Comparison of ENCODE assay signal across 1 cellular context in the genomic region with DNA sequence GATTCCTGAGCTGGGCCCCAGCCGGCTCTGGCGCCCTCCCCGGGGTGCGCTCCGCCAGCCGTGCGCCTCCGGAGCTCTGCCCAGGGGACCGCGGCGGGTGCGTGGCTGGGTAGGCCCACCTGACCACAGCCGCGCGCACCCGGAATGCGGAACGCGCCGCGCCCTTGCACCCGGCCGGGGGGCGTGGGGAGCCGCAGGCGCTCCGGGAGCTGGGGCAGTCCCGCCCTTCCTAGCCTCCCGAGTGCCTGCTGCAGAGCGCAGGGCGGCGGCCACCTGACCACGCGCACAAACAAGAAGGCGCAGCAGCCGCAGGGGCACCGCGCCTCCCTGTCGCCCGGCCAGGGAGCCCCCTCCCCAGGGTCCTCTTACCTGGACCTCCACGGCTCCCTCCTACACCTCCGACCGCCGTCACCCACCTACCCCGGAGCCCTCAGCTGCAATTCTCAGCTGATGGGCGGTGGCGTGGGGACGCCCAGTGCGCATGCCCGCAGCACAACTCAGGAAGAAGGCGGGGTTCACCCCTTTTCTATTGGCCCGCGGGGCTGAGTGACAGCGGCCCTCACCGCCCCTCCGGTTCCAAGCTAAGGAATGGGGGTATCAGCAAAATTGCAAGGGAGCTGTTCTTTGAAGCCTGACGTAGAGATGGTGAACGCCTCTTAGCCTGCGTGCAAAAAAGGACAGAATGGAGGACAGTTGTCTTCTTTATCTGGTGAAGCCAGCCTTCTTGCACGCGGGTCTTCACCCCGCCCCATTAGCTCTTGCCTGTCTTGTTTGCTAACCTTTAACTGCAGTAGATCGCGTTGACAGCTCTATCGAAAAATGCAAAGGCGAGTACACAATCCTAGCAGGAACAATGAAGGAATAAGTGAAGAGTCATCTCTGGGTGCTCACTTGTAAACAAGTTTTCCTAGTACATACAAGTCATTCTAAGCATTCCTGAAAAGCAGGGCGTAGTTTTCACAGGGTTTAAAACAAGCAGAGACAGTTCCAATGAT.
TF ChIP-seq lines count a peak whose summit lies in the region.

A gene with protein sequence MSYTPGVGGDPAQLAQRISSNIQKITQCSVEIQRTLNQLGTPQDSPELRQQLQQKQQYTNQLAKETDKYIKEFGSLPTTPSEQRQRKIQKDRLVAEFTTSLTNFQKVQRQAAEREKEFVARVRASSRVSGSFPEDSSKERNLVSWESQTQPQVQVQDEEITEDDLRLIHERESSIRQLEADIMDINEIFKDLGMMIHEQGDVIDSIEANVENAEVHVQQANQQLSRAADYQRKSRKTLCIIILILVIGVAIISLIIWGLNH (minus strand): TSS at position 479 of the 995 bp plus-strand sequence. CDS start 9,586 bp downstream, outside the sequence.

TF ChIP-seq in K562, 482 proteins besides CTCF, POLR2A, EP300 and RAD21 (continued from another document and continues in another):
- TF ChIP-seq, protein P1, sequence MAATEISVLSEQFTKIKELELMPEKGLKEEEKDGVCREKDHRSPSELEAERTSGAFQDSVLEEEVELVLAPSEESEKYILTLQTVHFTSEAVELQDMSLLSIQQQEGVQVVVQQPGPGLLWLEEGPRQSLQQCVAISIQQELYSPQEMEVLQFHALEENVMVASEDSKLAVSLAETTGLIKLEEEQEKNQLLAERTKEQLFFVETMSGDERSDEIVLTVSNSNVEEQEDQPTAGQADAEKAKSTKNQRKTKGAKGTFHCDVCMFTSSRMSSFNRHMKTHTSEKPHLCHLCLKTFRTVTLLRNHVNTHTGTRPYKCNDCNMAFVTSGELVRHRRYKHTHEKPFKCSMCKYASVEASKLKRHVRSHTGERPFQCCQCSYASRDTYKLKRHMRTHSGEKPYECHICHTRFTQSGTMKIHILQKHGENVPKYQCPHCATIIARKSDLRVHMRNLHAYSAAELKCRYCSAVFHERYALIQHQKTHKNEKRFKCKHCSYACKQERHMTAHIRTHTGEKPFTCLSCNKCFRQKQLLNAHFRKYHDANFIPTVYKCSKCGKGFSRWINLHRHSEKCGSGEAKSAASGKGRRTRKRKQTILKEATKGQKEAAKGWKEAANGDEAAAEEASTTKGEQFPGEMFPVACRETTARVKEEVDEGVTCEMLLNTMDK (IDR thresholded peaks at IDR 0.05; ENCODE audit: borderline replicate concordance, insufficient read depth, low read depth, low read length, poor library complexity, severe bottlenecking): peak; percentile 2
- TF ChIP-seq, protein P2, sequence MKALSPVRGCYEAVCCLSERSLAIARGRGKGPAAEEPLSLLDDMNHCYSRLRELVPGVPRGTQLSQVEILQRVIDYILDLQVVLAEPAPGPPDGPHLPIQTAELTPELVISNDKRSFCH (CRISPR knock-in tag; IDR thresholded peaks at IDR 0.05): no peak
- TF ChIP-seq, protein P2 (tag; IDR thresholded peaks at IDR 0.05): 0 out of 2 replicates have a peak, but pooled peaks have one; percentile 23
- TF ChIP-seq ZNF140 (CRISPR knock-in tag; IDR thresholded peaks at IDR 0.05): no peak
- TF ChIP-seq SP1 (CRISPR knock-in tag; IDR thresholded peaks at IDR 0.05): peak; percentile 75
- peak; percentile 68; the same call in 1 of the 2 replicates for TF ChIP-seq GATAD2B (IDR thresholded peaks at IDR 0.05; ENCODE audit: borderline replicate concordance)
- TF ChIP-seq FUS (optimal IDR thresholded peaks at IDR 0.05; ENCODE audit: low read depth, low read length): no peak
- no peak for TF ChIP-seq CBX2 (IDR thresholded peaks at IDR 0.05; ENCODE audit: insufficient read depth, low read length, poor library complexity, severe bottlenecking)
- TF ChIP-seq, protein P3, sequence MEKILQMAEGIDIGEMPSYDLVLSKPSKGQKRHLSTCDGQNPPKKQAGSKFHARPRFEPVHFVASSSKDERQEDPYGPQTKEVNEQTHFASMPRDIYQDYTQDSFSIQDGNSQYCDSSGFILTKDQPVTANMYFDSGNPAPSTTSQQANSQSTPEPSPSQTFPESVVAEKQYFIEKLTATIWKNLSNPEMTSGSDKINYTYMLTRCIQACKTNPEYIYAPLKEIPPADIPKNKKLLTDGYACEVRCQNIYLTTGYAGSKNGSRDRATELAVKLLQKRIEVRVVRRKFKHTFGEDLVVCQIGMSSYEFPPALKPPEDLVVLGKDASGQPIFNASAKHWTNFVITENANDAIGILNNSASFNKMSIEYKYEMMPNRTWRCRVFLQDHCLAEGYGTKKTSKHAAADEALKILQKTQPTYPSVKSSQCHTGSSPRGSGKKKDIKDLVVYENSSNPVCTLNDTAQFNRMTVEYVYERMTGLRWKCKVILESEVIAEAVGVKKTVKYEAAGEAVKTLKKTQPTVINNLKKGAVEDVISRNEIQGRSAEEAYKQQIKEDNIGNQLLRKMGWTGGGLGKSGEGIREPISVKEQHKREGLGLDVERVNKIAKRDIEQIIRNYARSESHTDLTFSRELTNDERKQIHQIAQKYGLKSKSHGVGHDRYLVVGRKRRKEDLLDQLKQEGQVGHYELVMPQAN (IDR thresholded peaks at IDR 0.05; ENCODE audit: borderline replicate concordance): peak; percentile 88
- no peak for TF ChIP-seq HIVEP1 (CRISPR knock-in tag; IDR thresholded peaks at IDR 0.05)
- peak; percentile 50 to 60; a peak in 3 of 4 replicates for TF ChIP-seq FOXK2 (conservative IDR thresholded peaks at IDR 0.05 in 1 of 2, IDR thresholded peaks at IDR 0.05 in 1 of 2; ENCODE audit: low read depth in 2 of 2)
- TF ChIP-seq, protein P4, sequence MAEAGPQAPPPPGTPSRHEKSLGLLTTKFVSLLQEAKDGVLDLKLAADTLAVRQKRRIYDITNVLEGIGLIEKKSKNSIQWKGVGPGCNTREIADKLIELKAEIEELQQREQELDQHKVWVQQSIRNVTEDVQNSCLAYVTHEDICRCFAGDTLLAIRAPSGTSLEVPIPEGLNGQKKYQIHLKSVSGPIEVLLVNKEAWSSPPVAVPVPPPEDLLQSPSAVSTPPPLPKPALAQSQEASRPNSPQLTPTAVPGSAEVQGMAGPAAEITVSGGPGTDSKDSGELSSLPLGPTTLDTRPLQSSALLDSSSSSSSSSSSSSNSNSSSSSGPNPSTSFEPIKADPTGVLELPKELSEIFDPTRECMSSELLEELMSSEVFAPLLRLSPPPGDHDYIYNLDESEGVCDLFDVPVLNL (CRISPR knock-in tag; IDR thresholded peaks at IDR 0.05; ENCODE audit: low read depth): no peak
- TF ChIP-seq ARNT (IDR thresholded peaks at IDR 0.05): peak in 1 of 2 experiments; percentile 23; a peak in 1 of 4 replicates
- TF ChIP-seq RBFOX2 (IDR thresholded peaks at IDR 0.05; ENCODE audit: low read depth, low read length): peak; percentile 76
- TF ChIP-seq EP400 (IDR thresholded peaks at IDR 0.05): peak; percentile 56
- peak; percentile 43; the same call in 1 of the 2 replicates for TF ChIP-seq POLR2AphosphoS5 (IDR thresholded peaks at IDR 0.05; ENCODE audit: control insufficient read depth, insufficient read depth, low read depth, low read length)
- 0 out of 4 replicates have a peak, but pooled peaks of 1 of the 2 experiments have one; percentile 27 for TF ChIP-seq KDM1A (IDR thresholded peaks at IDR 0.05)
- peak; percentile 63 to 94; a peak in 2 of 4 replicates for TF ChIP-seq SIN3A (IDR thresholded peaks at IDR 0.05; ENCODE audit: borderline replicate concordance in 2 of 2, control insufficient read depth in 1 of 2, low read depth in 2 of 2, low read length in 2 of 2)
- TF ChIP-seq FOS (IDR thresholded peaks at IDR 0.05; ENCODE audit: extremely low read depth, insufficient read length): peak; percentile 31
- TF ChIP-seq, protein P5, sequence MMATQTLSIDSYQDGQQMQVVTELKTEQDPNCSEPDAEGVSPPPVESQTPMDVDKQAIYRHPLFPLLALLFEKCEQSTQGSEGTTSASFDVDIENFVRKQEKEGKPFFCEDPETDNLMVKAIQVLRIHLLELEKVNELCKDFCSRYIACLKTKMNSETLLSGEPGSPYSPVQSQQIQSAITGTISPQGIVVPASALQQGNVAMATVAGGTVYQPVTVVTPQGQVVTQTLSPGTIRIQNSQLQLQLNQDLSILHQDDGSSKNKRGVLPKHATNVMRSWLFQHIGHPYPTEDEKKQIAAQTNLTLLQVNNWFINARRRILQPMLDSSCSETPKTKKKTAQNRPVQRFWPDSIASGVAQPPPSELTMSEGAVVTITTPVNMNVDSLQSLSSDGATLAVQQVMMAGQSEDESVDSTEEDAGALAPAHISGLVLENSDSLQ (IDR thresholded peaks at IDR 0.05): peak; percentile 99
- TF ChIP-seq YY1 (IDR thresholded peaks at IDR 0.05; ENCODE audit: borderline replicate concordance in 1 of 3, control insufficient read depth in 1 of 3, extremely low read depth in 1 of 3, insufficient read depth in 3 of 3, insufficient read length in 1 of 3, insufficient replicate concordance in 2 of 3, low read depth in 1 of 3, low read length in 2 of 3): peak in 1 of 3 experiments; percentile 43
- TF ChIP-seq HLTF (IDR thresholded peaks at IDR 0.05): no peak
- TF ChIP-seq JUNB (CRISPR knock-in tag; conservative IDR thresholded peaks at IDR 0.05): no peak
- TF ChIP-seq, protein P6, sequence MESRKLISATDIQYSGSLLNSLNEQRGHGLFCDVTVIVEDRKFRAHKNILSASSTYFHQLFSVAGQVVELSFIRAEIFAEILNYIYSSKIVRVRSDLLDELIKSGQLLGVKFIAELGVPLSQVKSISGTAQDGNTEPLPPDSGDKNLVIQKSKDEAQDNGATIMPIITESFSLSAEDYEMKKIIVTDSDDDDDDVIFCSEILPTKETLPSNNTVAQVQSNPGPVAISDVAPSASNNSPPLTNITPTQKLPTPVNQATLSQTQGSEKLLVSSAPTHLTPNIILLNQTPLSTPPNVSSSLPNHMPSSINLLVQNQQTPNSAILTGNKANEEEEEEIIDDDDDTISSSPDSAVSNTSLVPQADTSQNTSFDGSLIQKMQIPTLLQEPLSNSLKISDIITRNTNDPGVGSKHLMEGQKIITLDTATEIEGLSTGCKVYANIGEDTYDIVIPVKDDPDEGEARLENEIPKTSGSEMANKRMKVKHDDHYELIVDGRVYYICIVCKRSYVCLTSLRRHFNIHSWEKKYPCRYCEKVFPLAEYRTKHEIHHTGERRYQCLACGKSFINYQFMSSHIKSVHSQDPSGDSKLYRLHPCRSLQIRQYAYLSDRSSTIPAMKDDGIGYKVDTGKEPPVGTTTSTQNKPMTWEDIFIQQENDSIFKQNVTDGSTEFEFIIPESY (CRISPR knock-in tag; IDR thresholded peaks at IDR 0.05): no peak
- TF ChIP-seq DPF2 (IDR thresholded peaks at IDR 0.05): peak; percentile 77
- TF ChIP-seq PML (IDR thresholded peaks at IDR 0.05; ENCODE audit: low read length): peak; percentile 24
- peak; percentile 79 for TF ChIP-seq PHF8 (IDR thresholded peaks at IDR 0.05; ENCODE audit: borderline replicate concordance, low read length)
- TF ChIP-seq SPI1 (IDR thresholded peaks at IDR 0.05; ENCODE audit: borderline replicate concordance, low read depth, low read length): no peak
- 0 out of 2 replicates have a peak, but pooled peaks have one; percentile 35 for TF ChIP-seq CREM (IDR thresholded peaks at IDR 0.05; ENCODE audit: low read depth)
- 0 out of 2 replicates have a peak, but pooled peaks have one; percentile 25 for TF ChIP-seq TARDBP (IDR thresholded peaks at IDR 0.05)
- no peak for TF ChIP-seq SREBF2 (CRISPR knock-in tag; IDR thresholded peaks at IDR 0.05)
- TF ChIP-seq GATA2 (CRISPR knock-in tag; IDR thresholded peaks at IDR 0.05): 0 out of 2 replicates have a peak, but pooled peaks have one; percentile 37
- TF ChIP-seq ZNF696 (CRISPR knock-in tag; conservative IDR thresholded peaks at IDR 0.05): no peak
- TF ChIP-seq ZNF41 (CRISPR knock-in tag; conservative IDR thresholded peaks at IDR 0.05): no peak
- TF ChIP-seq SAP30 (IDR thresholded peaks at IDR 0.05; ENCODE audit: borderline replicate concordance, insufficient read depth, low read depth, low read length, poor library complexity, severe bottlenecking): peak; percentile 85
- TF ChIP-seq, protein P7, sequence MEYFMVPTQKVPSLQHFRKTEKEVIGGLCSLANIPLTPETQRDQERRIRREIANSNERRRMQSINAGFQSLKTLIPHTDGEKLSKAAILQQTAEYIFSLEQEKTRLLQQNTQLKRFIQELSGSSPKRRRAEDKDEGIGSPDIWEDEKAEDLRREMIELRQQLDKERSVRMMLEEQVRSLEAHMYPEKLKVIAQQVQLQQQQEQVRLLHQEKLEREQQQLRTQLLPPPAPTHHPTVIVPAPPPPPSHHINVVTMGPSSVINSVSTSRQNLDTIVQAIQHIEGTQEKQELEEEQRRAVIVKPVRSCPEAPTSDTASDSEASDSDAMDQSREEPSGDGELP (CRISPR knock-in tag; IDR thresholded peaks at IDR 0.05; ENCODE audit: borderline replicate concordance): peak; percentile 98
- TF ChIP-seq CXXC5 (CRISPR knock-in tag; IDR thresholded peaks at IDR 0.05): peak; percentile 53
- TF ChIP-seq, protein P8, sequence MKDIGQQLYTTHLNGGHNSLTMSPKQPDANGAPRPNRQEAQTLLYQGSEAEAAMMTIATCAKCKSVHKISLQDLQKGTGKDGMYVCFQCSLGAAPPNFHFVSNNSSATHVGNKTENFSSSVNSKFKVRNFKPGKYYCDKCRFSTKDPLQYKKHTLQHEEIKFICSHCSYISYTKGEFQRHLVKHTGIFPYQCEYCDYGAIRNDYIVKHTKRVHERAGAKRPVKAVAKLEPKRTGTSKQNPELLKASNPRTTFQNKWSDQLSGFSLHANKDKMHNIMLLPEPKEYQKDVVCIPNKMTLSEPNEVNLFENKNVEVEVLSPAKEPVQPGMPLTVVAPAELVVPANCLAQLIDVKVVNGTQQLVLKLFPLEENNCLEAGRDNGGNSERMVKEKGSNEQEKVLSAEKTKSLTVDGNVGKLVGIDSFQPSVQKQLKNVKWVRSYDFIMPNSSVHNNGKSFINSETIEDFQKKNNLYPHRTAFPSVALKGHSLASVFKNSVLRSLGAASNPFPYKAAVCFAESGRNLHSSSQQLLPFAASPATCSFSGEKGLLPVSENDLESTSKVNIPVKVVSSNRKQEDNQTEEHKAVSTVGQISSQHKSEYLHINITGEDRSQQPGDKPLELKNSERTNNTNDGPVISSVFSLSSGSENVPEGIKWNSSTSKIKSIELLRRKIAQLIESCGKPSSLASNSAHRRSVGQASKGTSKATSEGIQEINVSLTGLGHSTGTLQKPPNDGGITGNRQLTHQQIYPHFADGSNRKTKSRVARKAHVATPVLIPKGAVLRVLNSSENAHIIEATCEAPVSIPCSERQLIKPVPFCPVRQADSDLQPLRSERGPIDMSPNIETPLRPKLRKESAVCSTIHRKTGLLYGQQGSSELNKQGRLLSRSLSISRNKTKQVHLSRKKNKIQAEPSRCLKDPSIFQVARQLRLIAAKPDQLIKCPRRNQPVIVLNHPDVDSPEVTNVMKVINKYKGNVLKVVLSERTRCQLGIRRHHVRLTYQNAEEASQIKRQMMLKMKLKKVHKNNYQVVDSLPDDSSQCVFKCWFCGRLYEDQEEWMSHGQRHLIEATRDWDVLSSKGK (CRISPR knock-in tag; IDR thresholded peaks at IDR 0.05): no peak
- 0 out of 2 replicates have a peak, but pooled peaks have one; percentile 37 for TF ChIP-seq ZBTB1 (CRISPR knock-in tag; IDR thresholded peaks at IDR 0.05; ENCODE audit: borderline replicate concordance, low read depth)
- TF ChIP-seq SMARCE1 (IDR thresholded peaks at IDR 0.05): peak; percentile 38; the same call in 1 of the 2 replicates
- TF ChIP-seq ZNF316 (IDR thresholded peaks at IDR 0.05): peak; percentile 95
- TF ChIP-seq TBP (optimal IDR thresholded peaks at IDR 0.05; ENCODE audit: low read depth, low read length): peak; percentile 47
- TF ChIP-seq CTBP1 (IDR thresholded peaks at IDR 0.05; ENCODE audit: borderline replicate concordance): peak; percentile 77
